In genomic region chr2:166494140-166494544, GRCh38 we compare ENCODE assay signal across 8 cellular contexts. TPM values are rescaled to one million over a fixed set of nuclear protein-coding genes. Genes with fewer than 3 reads are reported as not detected.
DNase-seq lines count a peak whose midpoint lies in the region; ATAC-seq and TF ChIP-seq lines count a peak whose summit lies in the region.

Gene SCN7A, minus strand, starts transcription at chr2:166494249. Its CDS starts 16,553 bp downstream, at chr2:166477696.

- H3K27ac Mint-ChIP-seq in glutamatergic neuron (ENCODE audit: unreplicated experiment), result peak within 1 kb of the TSS; percentile 48

- intact Hi-C loops in ovary (cut with DNase I), result no loop called here

- no peaks in the 10 kb centered on the region for H3K27me3 Mint-ChIP-seq in glutamatergic neuron (ENCODE audit: unreplicated experiment)

- H3K27ac ChIP-seq in ovary, result peak within 1 kb of the TSS; percentile 63 to 77

- peak; percentile 7 for DNase-seq in EH (ENCODE audit: low read depth)
- peak; percentile 53 for DNase-seq in OCI-M1 (lab: John Stamatoyannopoulos, UW)
- DNase-seq in glutamatergic neuron, result peak; percentile 71
- DNase-seq in ovary, result peak; percentile 85 to 87 (median 86)
- DNase-seq in ACHN, result no peak
- no peak for DNase-seq in GM13976 (ENCODE audit: low spot score)

- no peaks in the 10 kb centered on the region for H3K4me1 Mint-ChIP-seq in glutamatergic neuron (ENCODE audit: low read depth, unreplicated experiment)

- TF ChIP-seq POLR2A in ovary (IDR thresholded peaks at IDR 0.05), result peak; percentile 36

- H3K4me1 ChIP-seq in ovary (ENCODE audit: insufficient read depth), result no peaks in the 10 kb centered on the region

- H3K36me3 Mint-ChIP-seq in glutamatergic neuron (ENCODE audit: unreplicated experiment), result no peaks in the 10 kb centered on the region

- H3K4me3 ChIP-seq in ovary, result peak within 1 kb of the TSS; percentile 38

- H3K9me3 ChIP-seq in ovary, result no peaks in the 10 kb centered on the region

- peak within 1 kb of the TSS; percentile 82 for H3K4me3 Mint-ChIP-seq in glutamatergic neuron (ENCODE audit: unreplicated experiment)

- TF ChIP-seq CTCF in glutamatergic neuron (IDR thresholded peaks at IDR 0.05; ENCODE audit: partially characterized antibody, unreplicated experiment) (no peak), ovary (IDR thresholded peaks at IDR 0.05) (no peak), GM13976 (IDR thresholded peaks at IDR 0.05; ENCODE audit: borderline replicate concordance, control extremely low read depth, extremely low read depth, insufficient read depth, missing control alignments) (no peak)

- TF ChIP-seq EP300 in ovary (IDR thresholded peaks at IDR 0.05), result no peak

- no peaks in the 10 kb centered on the region for H3K27me3 ChIP-seq in ovary

- in situ Hi-C loops in ACHN (cut with HindIII; ENCODE audit: low pct_ligation_motif_present, low pct_unique_long_range_greater_than_20kb, low sequenced_read_pairs), result no loop called here
- in situ Hi-C loops in GM13976 (cut with MboI; ENCODE audit: low sequenced_read_pairs, unreplicated experiment), result no loop called here

- 1 to 3% (median 2%) methylated on average over 14 of the region's 14 CpGs for WGBS in ovary, 3 donors

- ATAC-seq in GM21390 (IDR thresholded peaks at IDR 0.05; ENCODE audit: unreplicated experiment) (no peak), GM18867 (IDR thresholded peaks at IDR 0.05; ENCODE audit: unreplicated experiment) (no peak)

- H3K9me3 Mint-ChIP-seq in glutamatergic neuron (ENCODE audit: unreplicated experiment), result no peaks in the 10 kb centered on the region

- H3K36me3 ChIP-seq in ovary, result no peaks in the 10 kb centered on the region

RNA-seq across cellular contexts. Expression of gene SCN7A, which starts in this region (rescaled TPM):
- 0.32 TPM for total RNA-seq in glutamatergic neuron (ENCODE audit: unreplicated experiment)
- 100 to 1,000 TPM in 4 of 7 donors, 10 to 100 TPM in 3; 60.2 to 133 (median 114) TPM for total RNA-seq in ovary
- 10 to 100 TPM; 31.2 to 33.5 TPM for polyA plus RNA-seq in ovary

Comparison
In these comparisons a context has a peak if more than half of its experiments do, and no peak if none do; other contexts are left out.
1. RNA of gene SCN7A (total RNA-seq): 60.2 to 133 TPM in ovary; 0.32 TPM in glutamatergic neuron (single experiment); every median in the first group is over 10 times any median in the second.
2. Peak in DNase-seq in glutamatergic neuron; RNA of the gene not detected or under 1 TPM.
3. DNase-seq: peak in EH (single experiment), OCI-M1 (single experiment) and ovary (5 of 5); none in ACHN (single experiment) and GM13976 (single experiment).